8 cellular contexts compared by ENCODE assay signal in genomic region chr6:56593801-56594318, GRCh38. TPM values are rescaled to one million over a fixed set of nuclear protein-coding genes. Genes with fewer than 3 reads are reported as not detected.
DNase-seq lines count a peak whose midpoint lies in the region; ATAC-seq, FAIRE-seq and TF ChIP-seq lines count a peak whose summit lies in the region.

No MANE protein-coding gene starts in this region.

- WGBS in transverse colon (ENCODE audit: low coverage in 1 of 2), 2 donors: 55 to 59% methylated on average over 5 of the region's 5 CpGs

- peak overlapping the region in 2 of 4 donors; percentile 24 to 33 for H3K27ac ChIP-seq in transverse colon

- intact Hi-C loops in dendritic cell treated with granulocyte-macrophage colony-stimulating factor and Interleukin-4, amounts not matched to agents 40 ng/mL and 50 ng/mL, for 4 days (cut with micrococcal nuclease): loop anchor here (5.0 kb wide), 2 partner anchors 52 to 612 kb away; no protein-coding TSS in a partner anchor
- intact Hi-C loops in transverse colon (cut with DNase I; ENCODE audit: low total_unique reads): loop anchor here (5.0 to 10.0 kb wide), 2 partner anchors 237 to 1619 kb away; no protein-coding TSS in a partner anchor

- TF ChIP-seq CTCF in D721Med (IDR thresholded peaks at IDR 0.05; ENCODE audit: insufficient read depth, missing control alignments): no peak
- no peak for TF ChIP-seq CTCF in transverse colon (IDR thresholded peaks at IDR 0.05)

- TF ChIP-seq EP300 in transverse colon (IDR thresholded peaks at IDR 0.05; ENCODE audit: low read depth): no peak

- H3K9me3 Mint-ChIP-seq in dendritic cell treated with granulocyte-macrophage colony-stimulating factor and Interleukin-4, amounts not matched to agents 40 ng/mL and 50 ng/mL, for 4 days: no peaks in the 10 kb centered on the region

- DNase-seq in DMS 273 treated with DMSO at 0.1 percent for 48 hours (lab: John Stamatoyannopoulos, UW) (no peak), D721Med (ENCODE audit: insufficient read length, low spot score) (no peak), SHP77 (lab: John Stamatoyannopoulos, UW) (no peak), transverse colon (no peak)

- peaks cover 29% of the 10 kb centered on the region for H3K4me1 Mint-ChIP-seq in dendritic cell treated with granulocyte-macrophage colony-stimulating factor and Interleukin-4, amounts not matched to agents 40 ng/mL and 50 ng/mL, for 4 days (ENCODE audit: low read depth)

- H3K36me3 Mint-ChIP-seq in dendritic cell treated with granulocyte-macrophage colony-stimulating factor and Interleukin-4, amounts not matched to agents 40 ng/mL and 50 ng/mL, for 4 days (ENCODE audit: low read depth): peaks cover 23% of the 10 kb centered on the region

- H3K27ac Mint-ChIP-seq in dendritic cell treated with granulocyte-macrophage colony-stimulating factor and Interleukin-4, amounts not matched to agents 40 ng/mL and 50 ng/mL, for 4 days: peak overlapping the region; percentile 45

- no peaks in the 10 kb centered on the region for H3K27me3 Mint-ChIP-seq in dendritic cell treated with granulocyte-macrophage colony-stimulating factor and Interleukin-4, amounts not matched to agents 40 ng/mL and 50 ng/mL, for 4 days

- H3K4me3 ChIP-seq in transverse colon: no peak overlapping the region

- H3K4me1 ChIP-seq in transverse colon: peaks cover 0 to 9% (median 4%) of the 10 kb centered on the region in 4 donors

- H3K4me3 Mint-ChIP-seq in dendritic cell treated with granulocyte-macrophage colony-stimulating factor and Interleukin-4, amounts not matched to agents 40 ng/mL and 50 ng/mL, for 4 days: peak overlapping the region; percentile 26

- TF ChIP-seq POLR2A in transverse colon (IDR thresholded peaks at IDR 0.05): no peak

- H3K27me3 ChIP-seq in transverse colon: no peaks in the 10 kb centered on the region

- in situ Hi-C loops in transverse colon (cut with MboI; ENCODE audit: low pct_ligation_motif_present in 1 of 4, low pct_unique_long_range_greater_than_20kb in 1 of 4, low sequenced_read_pairs in 3 of 4): loop anchor here (5.0 to 10.0 kb wide), 3 partner anchors 229 to 239 kb away; no protein-coding TSS in a partner anchor

- ATAC-seq in GM18502 (IDR thresholded peaks at IDR 0.05; ENCODE audit: poor library complexity, unreplicated experiment) (peak; percentile 96), GM21423 (IDR thresholded peaks at IDR 0.05; ENCODE audit: unreplicated experiment) (peak; percentile 92), HG03558 (IDR thresholded peaks at IDR 0.05; ENCODE audit: extremely low read depth, unreplicated experiment) (peak; percentile 96)

- FAIRE-seq in D721Med (lab: Jason Lieb, UNC): no peak

- no peaks in the 10 kb centered on the region for H3K9me3 ChIP-seq in transverse colon

- peaks cover 0 to 7% (median 3%) of the 10 kb centered on the region in 4 donors for H3K36me3 ChIP-seq in transverse colon

RNA-seq across cellular contexts. Expression of gene DST, which starts 48.8 kb away (rescaled TPM):
- total RNA-seq in transverse colon: 100 to 1,000 TPM; 280 to 535 (median 428) TPM
